Comparison of ENCODE assay signal across 8 cellular contexts in genomic region chr17:65594585-65594940, GRCh38. TPM values are rescaled to one million over a fixed set of nuclear protein-coding genes. Genes with fewer than 3 reads are reported as not detected.
DNase-seq lines count a peak whose midpoint lies in the region; ATAC-seq, FAIRE-seq and TF ChIP-seq lines count a peak whose summit lies in the region.

No MANE protein-coding gene starts in this region.

- H3K9me3 ChIP-seq in A549 (no peaks in the 10 kb centered on the region), body of pancreas (no peaks in the 10 kb centered on the region)

- no peaks in the 10 kb centered on the region for H3K36me3 Mint-ChIP-seq in activated naive CD8-positive, alpha-beta T cell treated with anti-CD3 and anti-CD28 coated beads, Interleukin-2, amount 50 U/mL, for 24 hours (ENCODE audit: low read depth)

- DNase-seq in A549 (ENCODE audit: low read depth in 1 of 2, low spot score in 1 of 2), result no peak
- DNase-seq in ELF-1 (ENCODE audit: low read depth, low spot score), result peak; percentile 54
- no peak for DNase-seq in activated naive CD8-positive, alpha-beta T cell treated with anti-CD3 and anti-CD28 coated beads, Interleukin-2, amount 50 U/mL, for 24 hours
- peak; percentile 64 for DNase-seq in left kidney (ENCODE audit: low read depth, low spot score)
- DNase-seq in body of pancreas, result no peak

- H3K36me3 ChIP-seq in body of pancreas (replicated peaks in 1 of 2; ENCODE audit: insufficient read depth in 1 of 2, low read depth in 2 of 2), result no peaks in the 10 kb centered on the region

- no peak for TF ChIP-seq RAD21 in A549 (conservative IDR thresholded peaks at IDR 0.05 in 1 of 2, IDR thresholded peaks at IDR 0.05 in 1 of 2)

- H3K27ac ChIP-seq in A549 (no peak overlapping the region), body of pancreas (no peak overlapping the region)

- ATAC-seq in A549 (peak; percentile 23 to 41; a peak in 3 of 6 replicates), body of pancreas (no peak), GM21390 (IDR thresholded peaks at IDR 0.05; ENCODE audit: unreplicated experiment) (no peak), HG02610 (IDR thresholded peaks at IDR 0.05; ENCODE audit: unreplicated experiment) (no peak), HG02571 (IDR thresholded peaks at IDR 0.05; ENCODE audit: unreplicated experiment) (no peak)
- ATAC-seq in activated naive CD8-positive, alpha-beta T cell treated with anti-CD3 and anti-CD28 coated beads, Interleukin-2, amount 50 U/mL, for 24 hours, result peak; percentile 38

- H3K27me3 Mint-ChIP-seq in activated naive CD8-positive, alpha-beta T cell treated with anti-CD3 and anti-CD28 coated beads, Interleukin-2, amount 50 U/mL, for 24 hours, result peaks cover 4% of the 10 kb centered on the region

- intact Hi-C loops in body of pancreas (cut with DNase I), result no loop called here

- no peak for TF ChIP-seq EP300 in A549 (IDR thresholded peaks at IDR 0.05)

- TF ChIP-seq POLR2A in A549 (IDR thresholded peaks at IDR 0.05; ENCODE audit: low read length) (no peak), body of pancreas (IDR thresholded peaks at IDR 0.05) (no peak)

- H3K4me1 Mint-ChIP-seq in activated naive CD8-positive, alpha-beta T cell treated with anti-CD3 and anti-CD28 coated beads, Interleukin-2, amount 50 U/mL, for 24 hours, result peaks cover 25% of the 10 kb centered on the region

- TF ChIP-seq CTCF in A549 (IDR thresholded peaks at IDR 0.05), result no peak
- TF ChIP-seq CTCF in body of pancreas (IDR thresholded peaks at IDR 0.05), result no peak

- H3K27me3 ChIP-seq in body of pancreas, result no peaks in the 10 kb centered on the region

- WGBS in A549 (ENCODE audit: missing lambda C conversion rate), result 68% methylated on average over 2 of the region's 2 CpGs
- WGBS in body of pancreas, 2 donors, result 67 to 71% methylated on average over 2 of the region's 2 CpGs

- H3K9me3 Mint-ChIP-seq in activated naive CD8-positive, alpha-beta T cell treated with anti-CD3 and anti-CD28 coated beads, Interleukin-2, amount 50 U/mL, for 24 hours, result no peaks in the 10 kb centered on the region

- FAIRE-seq in A549 (lab: Jason Lieb, UNC), result no peak

- H3K4me3 Mint-ChIP-seq in activated naive CD8-positive, alpha-beta T cell treated with anti-CD3 and anti-CD28 coated beads, Interleukin-2, amount 50 U/mL, for 24 hours, result peak overlapping the region; percentile 73

- no peaks in the 10 kb centered on the region for H3K4me1 ChIP-seq in A549
- H3K4me1 ChIP-seq in body of pancreas, result no peaks in the 10 kb centered on the region

- H3K4me2 ChIP-seq in A549, result no peak overlapping the region

- CTCF ChIA-PET in A549 (lab: Yijun Ruan, JAX), result interaction anchor here (0.9 kb wide), 1 partner anchor 200 kb away, joined by 3 read pairs; no protein-coding TSS in a partner anchor

- POLR2A ChIA-PET in A549 (lab: Yijun Ruan, JAX), result no interaction called here

- H3K4me3 ChIP-seq in A549 (no peak overlapping the region), body of pancreas (no peak overlapping the region)

- no peak overlapping the region for H3K27ac Mint-ChIP-seq in activated naive CD8-positive, alpha-beta T cell treated with anti-CD3 and anti-CD28 coated beads, Interleukin-2, amount 50 U/mL, for 24 hours

TF ChIP-seq in A549, 52 proteins besides CTCF, POLR2A, EP300 and RAD21:
- TF ChIP-seq ATOH8 (CRISPR knock-in tag; IDR thresholded peaks at IDR 0.05; ENCODE audit: low read depth) (no peak), ZNF302 (CRISPR knock-in tag; IDR thresholded peaks at IDR 0.05) (no peak), MAFK (IDR thresholded peaks at IDR 0.05; ENCODE audit: partially characterized antibody) (no peak), GATA3 (IDR thresholded peaks at IDR 0.05; ENCODE audit: borderline replicate concordance) (no peak), CEBPB (IDR thresholded peaks at IDR 0.05) (no peak), PBX3 (IDR thresholded peaks at IDR 0.05) (no peak), BHLHE40 (IDR thresholded peaks at IDR 0.05; ENCODE audit: low read depth, low read length) (no peak), MAX (IDR thresholded peaks at IDR 0.05) (no peak), E2F6 (IDR thresholded peaks at IDR 0.05; ENCODE audit: borderline replicate concordance, low read depth) (no peak)

RNA-seq across cellular contexts. Expression of gene AXIN2, which starts 33.1 kb away (rescaled TPM):
- polyA plus RNA-seq in A549 (2011; rRNA removed) (4.0 and 4.5 TPM in 2 replicates), A549 (2017; fragmentation: RNase III; extraction: RNeasy Plus Mini Kit Qiagen cat#74134 plus additional on column Dnase treatment) (3.3 to 4.9 TPM (median 4.8 TPM) in 3 replicates)
- 1.0 and 1.2 TPM in 2 replicates for polyA plus RNA-seq in A549 (2012; cell fraction: cytosol; rRNA removed)
- polyA plus RNA-seq in A549 (2012; cell fraction: nucleus; rRNA removed), result 1.9 and 2.5 TPM in 2 replicates
- 4.9 and 5.4 TPM in 2 replicates for polyA minus RNA-seq in A549 (2011; rRNA and poly(A)+ RNA removed)
- total RNA-seq in body of pancreas, result 10 to 100 TPM in 1 of 2 donors, 1 to 10 TPM in 1; 5.4 to 16.2 TPM

Comparison
In these comparisons a context has a peak if more than half of its experiments do, and no peak if none do; other contexts are left out.
1. ATAC-seq: peak in A549 (2 of 2) and activated naive CD8-positive, alpha-beta T cell treated with anti-CD3 and anti-CD28 coated beads, Interleukin-2, amount 50 U/mL, for 24 hours (single experiment); none in body of pancreas (single experiment), GM21390 (single experiment), HG02610 (single experiment) and HG02571 (single experiment).
2. DNase-seq: peak in ELF-1 (single experiment) and left kidney (single experiment); none in A549 (0 of 2), activated naive CD8-positive, alpha-beta T cell treated with anti-CD3 and anti-CD28 coated beads, Interleukin-2, amount 50 U/mL, for 24 hours (single experiment) and body of pancreas (0 of 4).